Comparison of ENCODE assay signal across 8 cellular contexts in the genomic region with DNA sequence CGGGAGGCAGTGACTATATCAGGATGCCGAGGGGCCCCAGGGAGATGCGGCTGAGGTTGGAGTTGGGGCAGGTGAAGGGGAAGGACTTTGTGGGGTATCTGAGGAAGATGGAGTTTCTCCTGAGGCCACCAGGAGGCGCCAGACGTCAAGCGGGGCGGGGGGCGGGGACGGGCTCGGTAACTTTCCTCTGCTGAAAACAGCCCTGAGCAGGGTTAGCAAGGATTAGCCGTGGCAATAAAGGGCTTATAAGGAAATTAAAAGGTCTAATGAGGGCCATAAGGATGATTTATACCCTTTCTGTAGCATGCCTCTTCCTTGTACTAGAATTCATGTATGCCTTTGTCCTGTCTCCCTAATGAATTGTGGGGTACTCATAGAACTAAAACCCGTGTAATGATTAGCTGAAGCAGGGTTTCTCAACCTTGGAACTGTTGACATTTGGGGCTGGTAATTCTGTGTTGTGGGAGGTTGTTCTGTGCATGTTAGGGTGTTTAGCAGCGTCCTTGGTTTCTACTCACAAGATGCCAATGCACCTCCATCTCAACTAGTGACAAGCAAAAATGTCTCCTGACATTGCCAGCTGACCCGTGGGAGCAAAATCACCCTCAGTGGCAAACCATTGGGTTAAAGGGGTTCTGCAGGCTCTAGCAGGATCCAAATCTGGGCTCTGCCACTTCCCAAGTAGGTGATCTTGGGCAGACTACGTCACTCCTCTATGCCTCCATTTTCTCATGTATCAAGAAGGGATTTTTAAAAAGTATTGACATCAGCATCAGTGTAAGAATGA.
DNase-seq lines count a peak whose midpoint lies in the region; ATAC-seq and TF ChIP-seq lines count a peak whose summit lies in the region.

No MANE protein-coding gene starts in this region.

- no peak overlapping the region for H2AFZ ChIP-seq in mesenchymal stem cell (ENCODE audit: low read depth, low read length)

- no peak overlapping the region for H2AK5ac ChIP-seq in mesenchymal stem cell (ENCODE audit: low read length, severe bottlenecking)

- H2BK12ac ChIP-seq in mesenchymal stem cell (ENCODE audit: low read length in 2 of 2) = no peak overlapping the region

- no peak overlapping the region for H2BK120ac ChIP-seq in mesenchymal stem cell (ENCODE audit: low read depth, low read length)

- no peaks in the 10 kb centered on the region for H3K4me1 ChIP-seq in mesenchymal stem cell (ENCODE audit: control insufficient read depth, insufficient read depth, low read depth, low read length)

- no peaks in the 10 kb centered on the region for H3K9me3 Mint-ChIP-seq in chondrocyte (ENCODE audit: low read depth)

- H2BK15ac ChIP-seq in mesenchymal stem cell (ENCODE audit: low read depth, poor library complexity, severe bottlenecking) = no peak overlapping the region

- 17% methylated on average over 13 of the region's 15 CpGs for WGBS in mesenchymal stem cell

- no peak overlapping the region for H3K4ac ChIP-seq in mesenchymal stem cell (ENCODE audit: low read depth in 1 of 2, low read length in 2 of 2)

- peak; percentile 85 for TF ChIP-seq CTCF in LNCaP clone FGC (IDR thresholded peaks at IDR 0.05; ENCODE audit: control insufficient read depth, extremely low read depth, insufficient read depth)
- TF ChIP-seq CTCF in chondrocyte (IDR thresholded peaks at IDR 0.05) = peak; percentile 78

- ATAC-seq in GM21717 (IDR thresholded peaks at IDR 0.05; ENCODE audit: unreplicated experiment) = no peak

- H3K4me3 Mint-ChIP-seq in chondrocyte (ENCODE audit: unreplicated experiment) = no peak overlapping the region

- H3K14ac ChIP-seq in mesenchymal stem cell (ENCODE audit: low read length in 2 of 2) = no peak overlapping the region

- H3K9ac ChIP-seq in mesenchymal stem cell (ENCODE audit: low read length) = no peak overlapping the region

- H3K9me3 ChIP-seq in mesenchymal stem cell (ENCODE audit: control insufficient read depth, low read length) = no peaks in the 10 kb centered on the region

- H4K8ac ChIP-seq in mesenchymal stem cell (ENCODE audit: low read length) = no peak overlapping the region

- no peak overlapping the region for H3K23ac ChIP-seq in mesenchymal stem cell (ENCODE audit: low read length in 2 of 2)

- H3K36me3 ChIP-seq in mesenchymal stem cell (ENCODE audit: control insufficient read depth in 1 of 2, insufficient read depth in 2 of 2, low read depth in 1 of 2, low read length in 2 of 2) = no peaks in the 10 kb centered on the region

- H3K4me3 ChIP-seq in LNCaP clone FGC (ENCODE audit: low read depth, low read length) (no peak overlapping the region), mesenchymal stem cell (ENCODE audit: insufficient read depth in 1 of 2, low read depth in 1 of 2, low read length in 2 of 2) (no peak overlapping the region)

- H3K18ac ChIP-seq in mesenchymal stem cell (ENCODE audit: low read depth in 1 of 2, low read length in 2 of 2) = no peak overlapping the region

- H3K27me3 Mint-ChIP-seq in chondrocyte (ENCODE audit: low read depth) = peaks cover 12% of the 10 kb centered on the region

- H2BK5ac ChIP-seq in mesenchymal stem cell (ENCODE audit: low read depth, low read length, poor library complexity, severe bottlenecking) = no peak overlapping the region

- H3K27ac Mint-ChIP-seq in chondrocyte (ENCODE audit: unreplicated experiment) = no peak overlapping the region

- H3K36me3 Mint-ChIP-seq in chondrocyte (ENCODE audit: low read depth) = no peaks in the 10 kb centered on the region

- H3K27me3 ChIP-seq in mesenchymal stem cell (ENCODE audit: control insufficient read depth in 1 of 2, insufficient read depth in 1 of 2, low read length in 2 of 2) = peaks cover 4 to 37% of the 10 kb centered on the region in 2 experiments

- H3K79me1 ChIP-seq in mesenchymal stem cell (replicated peaks; ENCODE audit: low read length, poor library complexity, severe bottlenecking) = no peaks in the 10 kb centered on the region

- H3K4me2 ChIP-seq in mesenchymal stem cell (ENCODE audit: low read length, poor library complexity, severe bottlenecking) = no peak overlapping the region

- no peak overlapping the region for H4K91ac ChIP-seq in mesenchymal stem cell (ENCODE audit: low read length)

- peak; percentile 15 for DNase-seq in NCI-H146 (lab: John Stamatoyannopoulos, UW)
- no peak for DNase-seq in NCI-H146 treated with DMSO at 0.1 percent for 48 hours (lab: John Stamatoyannopoulos, UW; ENCODE audit: unreplicated experiment)
- peak; percentile 1 for DNase-seq in LNCaP clone FGC (ENCODE audit: low read depth)
- DNase-seq in activated CD4-positive, alpha-beta T cell treated with anti-CD3 and anti-CD28 coated beads for 1 hour = peak; percentile 9
- no peak for DNase-seq in chondrocyte (ENCODE audit: low spot score)
- DNase-seq in mesenchymal stem cell = peak; percentile 0
- DNase-seq in stimulated activated CD8-positive, alpha-beta memory T cell treated with anti-CD3 and anti-CD28 coated beads, Interleukin-7, amount 100 ng/mL, for 24 hours (ENCODE audit: low read depth) = peak; percentile 7

- H3K4me1 Mint-ChIP-seq in chondrocyte (ENCODE audit: low read depth) = no peaks in the 10 kb centered on the region

- no peak overlapping the region for H3K27ac ChIP-seq in mesenchymal stem cell (ENCODE audit: low read length, poor library complexity, severe bottlenecking)

Comparison
In these comparisons a context has a peak if more than half of its experiments do, and no peak if none do; other contexts are left out.
1. DNase-seq: peak in NCI-H146 (single experiment), LNCaP clone FGC (single experiment), activated CD4-positive, alpha-beta T cell treated with anti-CD3 and anti-CD28 coated beads for 1 hour (single experiment), mesenchymal stem cell (single experiment) and stimulated activated CD8-positive, alpha-beta memory T cell treated with anti-CD3 and anti-CD28 coated beads, Interleukin-7, amount 100 ng/mL, for 24 hours (single experiment); none in NCI-H146 treated with DMSO at 0.1 percent for 48 hours (single experiment) and chondrocyte (single experiment).